In genomic region chr3:123319760-123320159, GRCh38 we compare ENCODE assay signal across 22 cellular contexts.
DNase-seq lines count a peak whose midpoint lies in the region; ATAC-seq and TF ChIP-seq lines count a peak whose summit lies in the region.
"Had no signal": no experiment of that assay in that cellular context is flagged by ENCODE, and none has a peak within 500 bp of the region (broad histone marks: within the 10 kb centered on the region; RNA-seq: fewer than 3 reads in every experiment).

No MANE protein-coding gene starts in this region.

- no peak for ATAC-seq in HG03135 (IDR thresholded peaks at IDR 0.05; ENCODE audit: unreplicated experiment)
- ATAC-seq: effector memory CD8-positive, alpha-beta T cell; left colon; natural killer cell; pancreas; right lobe of liver; stimulated activated naive CD8-positive, alpha-beta T cell treated with anti-CD3 and anti-CD28 coated beads, Interleukin-15, amount 100 ng/mL, for 72 hours had no signal

- H3K27me3 ChIP-seq in HUES48 (ENCODE audit: control insufficient read depth, insufficient read depth, low read length) (no peaks in the 10 kb centered on the region), esophagus muscularis mucosa (no peaks in the 10 kb centered on the region), iPS-18a (ENCODE audit: control insufficient read depth, insufficient read depth, low read length) (no peaks in the 10 kb centered on the region), osteoblast (ENCODE audit: insufficient read depth, low read length) (peaks cover 74% of the 10 kb centered on the region), suprapubic skin (peaks cover 3% of the 10 kb centered on the region)
- H3K27me3 ChIP-seq: pancreas, right lobe of liver had no signal

- H3K27ac ChIP-seq in HUES48 (ENCODE audit: low read depth, low read length) (no peak overlapping the region), esophagus muscularis mucosa (replicated peaks in 1 of 4) (peak overlapping the region; percentile 16 to 63 (median 54)), iPS-18a (ENCODE audit: low read length) (no peak overlapping the region), osteoblast (ENCODE audit: low read depth, low read length) (no peak overlapping the region), suprapubic skin (no peak overlapping the region)
- H3K27ac ChIP-seq: pancreas, PC-9, right lobe of liver, SJSA1 had no signal

- no peak for DNase-seq in esophagus muscularis mucosa (ENCODE audit: extremely low spot score)
- peak; percentile 54 for DNase-seq in osteoblast (ENCODE audit: insufficient read length, low spot score, missing footprints)
- no peak for DNase-seq in suprapubic skin (ENCODE audit: low spot score in 2 of 2)
- DNase-seq in NCI-H1694 treated with DMSO at 0.1 percent for 48 hours (lab: John Stamatoyannopoulos, UW), result no peak
- no peak for DNase-seq in MV-4-11 (lab: John Stamatoyannopoulos, UW)
- DNase-seq: activated CD4-positive, alpha-beta T cell treated with anti-CD3 and anti-CD28 coated beads for 4 hours; activated naive CD4-positive, alpha-beta T cell; activated T-cell treated with anti-CD3 and anti-CD28 coated beads, Interleukin-2, amount 50 U/mL, for 48 hours; effector memory CD8-positive, alpha-beta T cell; esophagus squamous epithelium; left colon; natural killer cell; PC-9; stimulated activated naive CD8-positive, alpha-beta T cell treated with anti-CD3 and anti-CD28 coated beads, Interleukin-15, amount 100 ng/mL, for 72 hours; trophoblast cell had no signal

- no peaks in the 10 kb centered on the region for H4K20me1 ChIP-seq in osteoblast (ENCODE audit: insufficient read depth, low read length)

- H3K4me1 ChIP-seq in HUES48 (ENCODE audit: control insufficient read depth, insufficient read depth, low read length) (peaks cover 35% of the 10 kb centered on the region), esophagus muscularis mucosa (peaks cover 12 to 59% (median 38%) of the 10 kb centered on the region in 4 donors), iPS-18a (ENCODE audit: control insufficient read depth, low read depth, low read length) (peaks cover 30% of the 10 kb centered on the region), osteoblast (ENCODE audit: insufficient read depth, low read length) (no peaks in the 10 kb centered on the region), suprapubic skin (no peaks in the 10 kb centered on the region)
- H3K4me1 ChIP-seq: esophagus squamous epithelium, pancreas, right lobe of liver, SJSA1 had no signal

- H3K79me2 ChIP-seq in osteoblast (ENCODE audit: insufficient read depth, low read length), result no peaks in the 10 kb centered on the region

- intact Hi-C loops in esophagus muscularis mucosa (cut with DNase I), result no loop called here

- H3K9ac ChIP-seq in HUES48 (ENCODE audit: low read depth, low read length), result no peak overlapping the region
- no peak overlapping the region for H3K9ac ChIP-seq in iPS-18a (ENCODE audit: low read length)

- H3K36me3 ChIP-seq in HUES48 (ENCODE audit: control insufficient read depth, insufficient read depth, low read length) (no peaks in the 10 kb centered on the region), esophagus muscularis mucosa (peaks cover 36 to 92% (median 72%) of the 10 kb centered on the region in 4 donors), iPS-18a (ENCODE audit: control insufficient read depth, low read depth, low read length) (no peaks in the 10 kb centered on the region), osteoblast (ENCODE audit: insufficient read depth, low read length) (no peaks in the 10 kb centered on the region), suprapubic skin (no peaks in the 10 kb centered on the region)
- H3K36me3 ChIP-seq: esophagus squamous epithelium, right lobe of liver, SJSA1 had no signal

- H3K9me3 ChIP-seq in HUES48 (ENCODE audit: control insufficient read depth, insufficient read depth, low read length) (no peaks in the 10 kb centered on the region), esophagus muscularis mucosa (no peaks in the 10 kb centered on the region), iPS-18a (ENCODE audit: control insufficient read depth, low read depth, low read length) (no peaks in the 10 kb centered on the region), osteoblast (ENCODE audit: low read depth, low read length) (no peaks in the 10 kb centered on the region), suprapubic skin (no peaks in the 10 kb centered on the region)
- H3K9me3 ChIP-seq: esophagus squamous epithelium, pancreas, right lobe of liver, SJSA1 had no signal

- 54% methylated on average over 7 of the region's 10 CpGs for WGBS in esophagus muscularis mucosa
- WGBS in suprapubic skin, result 64% methylated on average over 10 of the region's 10 CpGs

- TF ChIP-seq CTCF in esophagus muscularis mucosa (IDR thresholded peaks at IDR 0.05) (no peak), osteoblast (IDR thresholded peaks at IDR 0.05; ENCODE audit: extremely low read depth, low read depth, low read length) (no peak), suprapubic skin (IDR thresholded peaks at IDR 0.05) (no peak)

- H3K4me3 ChIP-seq in HUES48 (ENCODE audit: low read depth, low read length), result 0 out of 2 replicates have a peak overlapping the region, but pooled peaks have one; percentile 10
- no peak overlapping the region for H3K4me3 ChIP-seq in esophagus muscularis mucosa
- H3K4me3 ChIP-seq in iPS-18a (ENCODE audit: low read length), result peak overlapping the region; percentile 28
- no peak overlapping the region for H3K4me3 ChIP-seq in osteoblast (ENCODE audit: insufficient read depth, low read length)
- H3K4me3 ChIP-seq in suprapubic skin, result no peak overlapping the region
- H3K4me3 ChIP-seq: coronary artery, esophagus squamous epithelium, pancreas, PC-9, right lobe of liver, SJSA1 had no signal

- no peak overlapping the region for H3K4me2 ChIP-seq in osteoblast (ENCODE audit: insufficient read depth, low read length)
- H3K4me2 ChIP-seq: PC-9 had no signal

- TF ChIP-seq EP300 in esophagus muscularis mucosa (IDR thresholded peaks at IDR 0.05) (no peak), suprapubic skin (IDR thresholded peaks at IDR 0.05) (no peak)

- no peak for TF ChIP-seq POLR2A in esophagus muscularis mucosa (IDR thresholded peaks at IDR 0.05; ENCODE audit: low read depth)
- TF ChIP-seq POLR2A in suprapubic skin (IDR thresholded peaks at IDR 0.05), result no peak

- no peak overlapping the region for H2AFZ ChIP-seq in osteoblast (ENCODE audit: low read length)
- H2AFZ ChIP-seq: PC-9 had no signal

Comparison
In these comparisons a context has a peak if more than half of its experiments do, and no peak if none do; other contexts are left out.
1. H3K27ac ChIP-seq: peak in esophagus muscularis mucosa (4 of 4); none in HUES48 (single experiment), iPS-18a (single experiment), osteoblast (single experiment) and suprapubic skin (single experiment).
2. H3K4me3 ChIP-seq: peak in HUES48 (single experiment) and iPS-18a (single experiment); none in esophagus muscularis mucosa (0 of 4), osteoblast (single experiment) and suprapubic skin (single experiment).